1 cellular context compared by ENCODE assay signal in genomic region chr9:32707326-32707725, GRCh38.
TF ChIP-seq lines count a peak whose summit lies in the region.

No MANE protein-coding gene starts in this region.

TF ChIP-seq in IMR-90, 13 proteins besides CTCF, POLR2A, EP300 and RAD21 (continued from another document):
- TF ChIP-seq RFX5 (IDR thresholded peaks at IDR 0.05; ENCODE audit: low read depth, low read length) (no peak), CHD1 (IDR thresholded peaks at IDR 0.05; ENCODE audit: low read depth, low read length) (no peak)
